8 cellular contexts compared by ENCODE assay signal in the genomic region with DNA sequence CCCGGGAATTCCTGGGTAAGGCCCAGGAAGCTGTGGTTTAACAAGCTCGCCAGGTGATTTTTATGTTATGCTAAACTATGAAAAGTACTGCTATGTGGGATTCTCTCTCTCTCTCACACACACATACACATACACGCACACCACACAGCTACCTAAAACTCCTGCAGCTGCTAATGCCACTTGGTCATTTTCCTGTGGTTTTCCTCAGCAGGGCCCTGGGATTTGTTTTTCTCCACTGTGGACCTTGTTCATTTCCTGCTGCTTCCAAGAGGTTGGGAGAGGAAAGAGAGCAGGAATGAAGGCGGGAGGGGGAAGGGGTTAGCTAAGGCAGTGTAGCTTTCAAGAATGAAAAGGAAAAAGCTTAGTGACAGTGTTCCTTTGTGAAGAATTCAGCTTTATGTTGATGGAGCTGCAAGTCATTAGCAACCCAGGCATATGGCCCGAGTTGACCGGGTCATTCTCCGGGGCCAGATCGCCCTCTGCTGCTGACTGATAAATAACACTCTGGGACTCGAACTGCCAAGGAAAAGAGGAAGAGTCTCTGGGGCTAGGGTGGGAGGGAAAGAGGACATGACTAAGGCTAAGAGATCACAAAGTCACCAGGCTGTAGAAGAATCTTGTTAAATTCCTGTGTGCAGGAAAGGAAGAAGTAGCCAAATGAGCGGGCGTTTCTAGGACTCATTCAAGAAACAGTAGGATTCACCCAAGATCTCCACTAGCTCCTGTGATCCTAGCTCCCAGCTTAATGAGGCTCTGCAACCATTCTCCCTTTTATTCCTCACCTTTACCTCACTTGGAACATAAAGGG. TPM values are rescaled to one million over a fixed set of nuclear protein-coding genes. Genes with fewer than 3 reads are reported as not detected.
A peak's percentile ranks its signal among the peaks of the same experiment; 100 is the strongest.
DNase-seq lines count a peak whose midpoint lies in the region; ATAC-seq and TF ChIP-seq lines count a peak whose summit lies in the region.

No MANE protein-coding gene starts in this region.

- H3K9ac ChIP-seq in duodenal mucosa (ENCODE audit: low read depth in 1 of 2, low read length in 2 of 2) = peak overlapping the region; percentile 24 to 25

- intact Hi-C loops in left lung (cut with DNase I) = loop anchor here in 1 of 2 donors (2.0 kb wide), 1 partner anchor 162 kb away; no protein-coding TSS in a partner anchor

- H3K9me3 ChIP-seq in KOPT-K1 (ENCODE audit: insufficient read depth, low read length, poor library complexity, severe bottlenecking) (no peaks in the 10 kb centered on the region), duodenal mucosa (ENCODE audit: control insufficient read depth in 1 of 2, low read length in 2 of 2) (no peaks in the 10 kb centered on the region), left lung (no peaks in the 10 kb centered on the region)

- peaks cover 20 to 21% of the 10 kb centered on the region in 2 donors for H3K4me1 ChIP-seq in duodenal mucosa (ENCODE audit: control insufficient read depth in 1 of 2, insufficient read depth in 2 of 2, low read length in 2 of 2)
- H3K4me1 ChIP-seq in left lung = peaks cover 10 to 26% of the 10 kb centered on the region in 2 donors

- H3K36me3 ChIP-seq in KOPT-K1 (ENCODE audit: insufficient read depth, low read length) (no peaks in the 10 kb centered on the region), duodenal mucosa (ENCODE audit: control insufficient read depth in 1 of 2, insufficient read depth in 2 of 2, low read length in 2 of 2) (no peaks in the 10 kb centered on the region), left lung (no peaks in the 10 kb centered on the region)

- TF ChIP-seq CTCF in left lung (IDR thresholded peaks at IDR 0.05) = peak; percentile 32 to 52

- peak; percentile 66 for ATAC-seq in GM21390 (IDR thresholded peaks at IDR 0.05; ENCODE audit: unreplicated experiment)
- ATAC-seq in left lung = peak; percentile 98
- no peak for ATAC-seq in HG03521 (IDR thresholded peaks at IDR 0.05; ENCODE audit: unreplicated experiment)

- H3K4me3 ChIP-seq in duodenal mucosa (ENCODE audit: low read depth in 1 of 2, low read length in 2 of 2) (no peak overlapping the region), left lung (no peak overlapping the region)

- peak overlapping the region; percentile 94 for H3K27ac ChIP-seq in KOPT-K1 (ENCODE audit: low read depth, low read length, poor library complexity, severe bottlenecking)
- H3K27ac ChIP-seq in duodenal mucosa (ENCODE audit: low read depth, low read length) = no peak overlapping the region
- peak overlapping the region in 1 of 2 donors; percentile 33 for H3K27ac ChIP-seq in left lung

- H3K27me3 ChIP-seq in duodenal mucosa (ENCODE audit: control insufficient read depth in 1 of 2, insufficient read depth in 2 of 2, low read length in 2 of 2) = no peaks in the 10 kb centered on the region
- H3K27me3 ChIP-seq in left lung = no peaks in the 10 kb centered on the region

- DNase-seq in DMS114 treated with DMSO at 0.1 percent for 48 hours (lab: John Stamatoyannopoulos, UW; ENCODE audit: unreplicated experiment) (peak; percentile 51), SKM-1 treated with dmso at 0.1 percent for 144 hours (lab: John Stamatoyannopoulos, UW; ENCODE audit: unreplicated experiment) (peak; percentile 87), left lung (peak in 1 of 2 donors; percentile 76)
- peak; percentile 22 for DNase-seq in stimulated activated CD4-positive, alpha-beta T cell treated with anti-CD3 and anti-CD28 coated beads, Interleukin-4, amount 100 ng/mL, for 24 hours

RNA-seq across cellular contexts. Expression of gene LRIG2, which starts 30.5 kb away (rescaled TPM):
- total RNA-seq in left lung = 10 to 100 TPM; 10.9 to 12.4 TPM
